Comparison of ENCODE assay signal across 27 cellular contexts in the genomic region with DNA sequence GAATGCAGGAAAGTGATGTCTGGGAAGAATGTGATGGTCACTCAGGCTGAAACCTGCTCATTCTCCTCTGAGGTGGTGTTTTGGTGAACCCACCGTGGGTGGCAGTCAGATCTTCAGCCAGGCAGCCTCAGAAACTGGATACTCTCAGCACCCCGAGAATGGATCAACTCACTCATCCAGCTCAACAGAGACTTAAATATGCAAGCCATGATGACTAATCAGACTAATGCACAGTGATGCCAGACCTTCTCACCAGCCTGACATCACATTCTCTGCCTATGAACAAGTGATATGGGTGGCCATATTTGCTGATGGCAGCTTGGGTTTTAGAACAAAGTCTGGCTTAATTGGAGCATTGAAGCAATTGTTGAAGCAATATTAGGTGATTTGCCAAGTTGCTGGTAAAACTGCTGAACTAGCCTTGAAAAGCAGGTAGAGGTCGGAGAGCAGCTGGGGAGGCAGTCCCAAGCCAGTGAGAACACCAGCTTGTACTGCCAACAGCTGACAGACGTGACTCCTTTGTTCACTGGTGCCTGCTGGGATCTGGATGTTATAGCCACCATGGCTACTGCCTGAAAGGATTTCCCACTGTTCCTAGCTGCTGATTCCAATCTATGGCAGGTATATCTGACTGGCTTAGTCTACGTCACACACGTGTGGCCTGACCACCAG.
DNase-seq lines count a peak whose midpoint lies in the region; ATAC-seq and TF ChIP-seq lines count a peak whose summit lies in the region.
"Had no signal": no experiment of that assay in that cellular context is flagged by ENCODE, and none has a peak within 500 bp of the region (broad histone marks: within the 10 kb centered on the region; RNA-seq: fewer than 3 reads in every experiment).

No MANE protein-coding gene starts in this region.

- H3K27ac ChIP-seq in GM23248 (no peak overlapping the region), WERI-Rb-1 (no peak overlapping the region)
- H3K27ac ChIP-seq: left ventricle myocardium inferior, skin epidermis had no signal

- 54 to 74% methylated on average over 4 of the region's 6 CpGs for WGBS in GM23248 (ENCODE audit: low coverage in 1 of 2, low lambda C conversion rate in 2 of 2, missing lambda C conversion rate in 2 of 2), 2 experiments

- no peaks in the 10 kb centered on the region for H3F3A ChIP-seq in GM23248 (ENCODE audit: insufficient read depth)

- no peaks in the 10 kb centered on the region for H3K27me3 Mint-ChIP-seq in activated CD4-positive, alpha-beta T cell treated with anti-CD3 and anti-CD28 coated beads, Interleukin-2, amount 10 ng/mL, durations not matched to agents 24 days and 14 days

- H3K4me1 ChIP-seq in GM23248 (ENCODE audit: insufficient read depth): no peaks in the 10 kb centered on the region
- H3K4me1 ChIP-seq in BE2C: no peaks in the 10 kb centered on the region
- H3K4me1 ChIP-seq: left ventricle myocardium inferior had no signal

- no peak for ATAC-seq in GM19035 (IDR thresholded peaks at IDR 0.05; ENCODE audit: unreplicated experiment)
- ATAC-seq: naive thymus-derived CD8-positive, alpha-beta T cell; SK-N-SH treated with all-trans-retinoic acid at 6 μM for 48 hours had no signal

- no peak for DNase-seq in activated CD4-positive, alpha-beta T cell treated with anti-CD3 and anti-CD28 coated beads, Interleukin-2, amount 10 ng/mL, durations not matched to agents 24 days and 14 days
- no peak for DNase-seq in activated CD4-positive, alpha-beta T cell treated with anti-CD3 and anti-CD28 coated beads, Interleukin-2, amount 50 U/mL, for 4 hours
- peak; percentile 11 for DNase-seq in GM23248
- DNase-seq in WERI-Rb-1: peak; percentile 11
- peak; percentile 12 for DNase-seq in iris pigment epithelial cell (ENCODE audit: low read depth)
- DNase-seq in HCEC 1CT: no peak
- DNase-seq in BE2C: no peak
- DNase-seq: activated gamma-delta T cell; aorta; dermis blood vessel endothelial cell; DND-41; GOT3; head of caudate nucleus; KBM-7; left ventricle myocardium inferior; midbrain; MM.1S; naive thymus-derived CD8-positive, alpha-beta T cell; NCI-H1436; NCI-H526 treated with DMSO at 0.1 percent for 48 hours; occipital lobe; stimulated activated CD4-positive, alpha-beta T cell treated with anti-CD3 and anti-CD28 coated beads, Interleukin-2, amount 100 ng/mL, for 24 hours; T-helper 2 cell had no signal

- H3K9me2 ChIP-seq in GM23248 (ENCODE audit: insufficient read depth): no peaks in the 10 kb centered on the region

- no peaks in the 10 kb centered on the region for H3K27me3 ChIP-seq in GM23248 (replicated peaks; ENCODE audit: insufficient read depth)
- H3K27me3 ChIP-seq in WERI-Rb-1 (ENCODE audit: insufficient read depth, low read depth, severe bottlenecking): no peaks in the 10 kb centered on the region
- H3K27me3 ChIP-seq in BE2C: no peaks in the 10 kb centered on the region

- no peak overlapping the region for H3K9ac ChIP-seq in GM23248

- peak overlapping the region; percentile 66 for H3K27ac Mint-ChIP-seq in activated CD4-positive, alpha-beta T cell treated with anti-CD3 and anti-CD28 coated beads, Interleukin-2, amount 10 ng/mL, durations not matched to agents 24 days and 14 days

- no peak for TF ChIP-seq CTCF in WERI-Rb-1 (IDR thresholded peaks at IDR 0.05; ENCODE audit: low read depth, low read length)
- no peak for TF ChIP-seq CTCF in BE2C (IDR thresholded peaks at IDR 0.05; ENCODE audit: low read depth, low read length)

- H3K9me3 ChIP-seq in GM23248 (ENCODE audit: low read depth): no peaks in the 10 kb centered on the region
- H3K9me3 ChIP-seq in WERI-Rb-1 (ENCODE audit: severe bottlenecking): no peaks in the 10 kb centered on the region
- no peaks in the 10 kb centered on the region for H3K9me3 ChIP-seq in BE2C
- H3K9me3 ChIP-seq: left ventricle myocardium inferior had no signal

- peaks cover 4% of the 10 kb centered on the region for H3K4me1 Mint-ChIP-seq in activated CD4-positive, alpha-beta T cell treated with anti-CD3 and anti-CD28 coated beads, Interleukin-2, amount 10 ng/mL, durations not matched to agents 24 days and 14 days
- H3K4me1 Mint-ChIP-seq: central memory CD8-positive, alpha-beta T cell; naive thymus-derived CD8-positive, alpha-beta T cell had no signal

- H3K9me3 Mint-ChIP-seq in activated CD4-positive, alpha-beta T cell treated with anti-CD3 and anti-CD28 coated beads, Interleukin-2, amount 10 ng/mL, durations not matched to agents 24 days and 14 days: no peaks in the 10 kb centered on the region
- H3K9me3 Mint-ChIP-seq: central memory CD8-positive, alpha-beta T cell had no signal

- H3K36me3 ChIP-seq in GM23248 (ENCODE audit: low read depth): no peaks in the 10 kb centered on the region
- H3K36me3 ChIP-seq in WERI-Rb-1: no peaks in the 10 kb centered on the region
- H3K36me3 ChIP-seq in BE2C: no peaks in the 10 kb centered on the region
- H3K36me3 ChIP-seq: left ventricle myocardium inferior had no signal

- no peaks in the 10 kb centered on the region for H4K20me1 ChIP-seq in GM23248 (ENCODE audit: insufficient read depth)

- H2AFZ ChIP-seq in GM23248: no peak overlapping the region

- no peak overlapping the region for H3K4me3 Mint-ChIP-seq in activated CD4-positive, alpha-beta T cell treated with anti-CD3 and anti-CD28 coated beads, Interleukin-2, amount 10 ng/mL, durations not matched to agents 24 days and 14 days
- H3K4me3 Mint-ChIP-seq: central memory CD8-positive, alpha-beta T cell; naive thymus-derived CD8-positive, alpha-beta T cell had no signal

- no peaks in the 10 kb centered on the region for H3K79me2 ChIP-seq in GM23248 (ENCODE audit: insufficient read depth)

- intact Hi-C loops in activated CD4-positive, alpha-beta T cell treated with anti-CD3 and anti-CD28 coated beads, Interleukin-2, amount 10 ng/mL, durations not matched to agents 24 days and 14 days (cut with micrococcal nuclease): no loop called here

- no peak overlapping the region for H3K4me2 ChIP-seq in GM23248 (ENCODE audit: unreplicated experiment)

- H3K4me3 ChIP-seq in GM23248 (no peak overlapping the region), WERI-Rb-1 (ENCODE audit: low read depth, low read length) (no peak overlapping the region), BE2C (ENCODE audit: low read depth, low read length) (no peak overlapping the region)
- H3K4me3 ChIP-seq: left ventricle myocardium inferior, skin epidermis had no signal

- H3K36me3 Mint-ChIP-seq in activated CD4-positive, alpha-beta T cell treated with anti-CD3 and anti-CD28 coated beads, Interleukin-2, amount 10 ng/mL, durations not matched to agents 24 days and 14 days (ENCODE audit: low read depth): no peaks in the 10 kb centered on the region
- H3K36me3 Mint-ChIP-seq: naive thymus-derived CD8-positive, alpha-beta T cell had no signal

- in situ Hi-C loops in GM23248 (cut with MboI): no loop called here

Comparison
In these comparisons a context has a peak if more than half of its experiments do, and no peak if none do; other contexts are left out.
1. DNase-seq: peak in GM23248 (single experiment), WERI-Rb-1 (single experiment) and iris pigment epithelial cell (single experiment); none in activated CD4-positive, alpha-beta T cell treated with anti-CD3 and anti-CD28 coated beads, Interleukin-2, amount 10 ng/mL, durations not matched to agents 24 days and 14 days (single experiment), activated CD4-positive, alpha-beta T cell treated with anti-CD3 and anti-CD28 coated beads, Interleukin-2, amount 50 U/mL, for 4 hours (0 of 2), HCEC 1CT (single experiment) and BE2C (single experiment).